ENCODE assay signal across 8 cellular contexts in genomic region chr15:51907136-51907862, GRCh38.
A peak's percentile ranks its signal among the peaks of the same experiment; 100 is the strongest.
DNase-seq lines count a peak whose midpoint lies in the region; ATAC-seq and TF ChIP-seq lines count a peak whose summit lies in the region.

No MANE protein-coding gene starts in this region.

- no peaks in the 10 kb centered on the region for H3K9me3 Mint-ChIP-seq in mesothelial cell of epicardium

- H3K4me1 Mint-ChIP-seq in mesothelial cell of epicardium = no peaks in the 10 kb centered on the region

- peak overlapping the region; percentile 7 for H3K27ac Mint-ChIP-seq in mesothelial cell of epicardium

- H3K36me3 Mint-ChIP-seq in mesothelial cell of epicardium = peaks cover 14% of the 10 kb centered on the region

- no peak for ATAC-seq in HG02763 (IDR thresholded peaks at IDR 0.05; ENCODE audit: unreplicated experiment)

- H3K4me3 Mint-ChIP-seq in mesothelial cell of epicardium = no peak overlapping the region

- no peaks in the 10 kb centered on the region for H3K27me3 Mint-ChIP-seq in mesothelial cell of epicardium (ENCODE audit: low read depth)

- no peak for TF ChIP-seq CTCF in mesothelial cell of epicardium (IDR thresholded peaks at IDR 0.05; ENCODE audit: unreplicated experiment)

- peak; percentile 75 for DNase-seq in EH (ENCODE audit: low read depth)
- DNase-seq in LoVo (ENCODE audit: low spot score) = peak; percentile 98
- DNase-seq in astrocyte of the hippocampus (ENCODE audit: low read depth, low spot score) = peak; percentile 58
- DNase-seq in mesothelial cell of epicardium (ENCODE audit: low spot score in 2 of 2, unreplicated experiment in 2 of 2) = no peak
- no peak for DNase-seq in T-helper 1 cell
- DNase-seq in NCI-H82 (lab: John Stamatoyannopoulos, UW) = no peak
- no peak for DNase-seq in D341Med (ENCODE audit: low spot score)

Comparison
In these comparisons a context has a peak if more than half of its experiments do, and no peak if none do; other contexts are left out.
1. DNase-seq: peak in EH (single experiment), LoVo (single experiment) and astrocyte of the hippocampus (single experiment); none in mesothelial cell of epicardium (0 of 2), T-helper 1 cell (0 of 5), NCI-H82 (single experiment) and D341Med (single experiment).